In the genomic region with DNA sequence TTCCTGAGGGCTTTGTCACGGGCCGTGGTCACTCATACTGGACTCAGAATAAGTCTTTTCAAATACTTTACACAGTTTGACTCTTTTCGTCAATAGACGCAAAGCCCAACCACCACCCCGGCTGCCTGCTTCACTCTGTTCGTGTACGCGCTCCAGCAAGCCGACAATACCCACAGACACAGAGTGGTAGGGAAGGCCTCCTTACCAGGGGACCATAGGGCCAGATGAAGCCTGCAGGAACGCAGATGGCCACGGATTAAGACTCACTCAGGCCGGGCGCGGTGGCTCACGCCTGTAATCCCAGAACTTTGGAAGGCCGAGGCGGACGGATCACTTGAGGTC, we compare ENCODE assay signal across 8 cellular contexts. TPM values are rescaled to one million over a fixed set of nuclear protein-coding genes. Genes with fewer than 3 reads are reported as not detected.
A peak's percentile ranks its signal among the peaks of the same experiment; 100 is the strongest.
DNase-seq lines count a peak whose midpoint lies in the region; FAIRE-seq and TF ChIP-seq lines count a peak whose summit lies in the region.

No MANE protein-coding gene starts in this region.

- no peaks in the 10 kb centered on the region for H3K27me3 Mint-ChIP-seq in activated naive CD8-positive, alpha-beta T cell treated with anti-CD3 and anti-CD28 coated beads for 36 hours

- H3K4me1 Mint-ChIP-seq in activated naive CD8-positive, alpha-beta T cell treated with anti-CD3 and anti-CD28 coated beads for 36 hours: peaks cover 19% of the 10 kb centered on the region

- DNase-seq in activated T-cell treated with anti-CD3 and anti-CD28 coated beads for 24 hours (ENCODE audit: low read depth) (peak; percentile 1), activated T-cell treated with anti-CD3 and anti-CD28 coated beads for 4 hours (no peak), hepatocyte (ENCODE audit: low spot score) (peak; percentile 32), G401 (ENCODE audit: low spot score) (no peak), H54 (ENCODE audit: insufficient read length, low spot score) (no peak)
- DNase-seq in activated naive CD8-positive, alpha-beta T cell treated with anti-CD3 and anti-CD28 coated beads for 36 hours: peak; percentile 12

- peaks cover 17% of the 10 kb centered on the region for H3K4me1 ChIP-seq in KMS-11 (ENCODE audit: low read depth, poor library complexity, severe bottlenecking)
- H3K4me1 ChIP-seq in hepatocyte (ENCODE audit: insufficient read depth): no peaks in the 10 kb centered on the region
- peaks cover 13 to 18% (median 14%) of the 10 kb centered on the region in 3 donors for H3K4me1 ChIP-seq in skeletal muscle tissue (ENCODE audit: control insufficient read depth in 3 of 3, insufficient read depth in 3 of 3, low read length in 3 of 3)

- no peak for TF ChIP-seq POLR2A in H54 (IDR thresholded peaks at IDR 0.05; ENCODE audit: low read depth, low read length)

- H3K36me3 Mint-ChIP-seq in activated naive CD8-positive, alpha-beta T cell treated with anti-CD3 and anti-CD28 coated beads for 36 hours: peaks cover 18% of the 10 kb centered on the region

- H3K9me3 ChIP-seq in hepatocyte (ENCODE audit: low read depth) (no peaks in the 10 kb centered on the region), skeletal muscle tissue (ENCODE audit: control insufficient read depth in 3 of 3, low read length in 3 of 3) (no peaks in the 10 kb centered on the region)

- H3K9me3 Mint-ChIP-seq in activated naive CD8-positive, alpha-beta T cell treated with anti-CD3 and anti-CD28 coated beads for 36 hours: no peaks in the 10 kb centered on the region

- 3% methylated on average over 17 of the region's 18 CpGs for WGBS in hepatocyte (ENCODE audit: low lambda C conversion rate, missing lambda C conversion rate)

- no peak for TF ChIP-seq CTCF in KMS-11 (conservative IDR thresholded peaks at IDR 0.05; ENCODE audit: low read depth, low read length)
- TF ChIP-seq CTCF in hepatocyte (IDR thresholded peaks at IDR 0.05; ENCODE audit: poor library complexity): no peak

- H3K9ac ChIP-seq in KMS-11 (peak overlapping the region; percentile 69), skeletal muscle tissue (ENCODE audit: low read depth in 1 of 3, low read length in 3 of 3) (peak overlapping the region; percentile 85 to 97 (median 94))

- peak overlapping the region; percentile 100 for H3K4me3 Mint-ChIP-seq in activated naive CD8-positive, alpha-beta T cell treated with anti-CD3 and anti-CD28 coated beads for 36 hours

- H3K9me2 ChIP-seq in hepatocyte (replicated peaks; ENCODE audit: insufficient read depth): no peaks in the 10 kb centered on the region

- no peaks in the 10 kb centered on the region for H3K36me3 ChIP-seq in KMS-11 (ENCODE audit: insufficient read depth)
- H3K36me3 ChIP-seq in hepatocyte (replicated peaks; ENCODE audit: insufficient read depth, low read depth): no peaks in the 10 kb centered on the region
- peaks cover 0 to 8% (median 3%) of the 10 kb centered on the region in 3 donors for H3K36me3 ChIP-seq in skeletal muscle tissue (ENCODE audit: control insufficient read depth in 3 of 3, insufficient read depth in 3 of 3, low read length in 3 of 3)

- H2AFZ ChIP-seq in KMS-11 (ENCODE audit: low read depth) (peak overlapping the region; percentile 84), hepatocyte (peak overlapping the region; percentile 46)

- H3K27ac Mint-ChIP-seq in activated naive CD8-positive, alpha-beta T cell treated with anti-CD3 and anti-CD28 coated beads for 36 hours: peak overlapping the region; percentile 99

- H3K27ac ChIP-seq in KMS-11: peak overlapping the region; percentile 51
- peak overlapping the region; percentile 87 for H3K27ac ChIP-seq in hepatocyte
- peak overlapping the region; percentile 84 for H3K27ac ChIP-seq in skeletal muscle tissue (ENCODE audit: low read depth, low read length)

- H3K4me2 ChIP-seq in KMS-11 (peak overlapping the region; percentile 95), hepatocyte (peak overlapping the region; percentile 71)

- no peak for FAIRE-seq in H54 (lab: Jason Lieb, UNC)

- H4K20me1 ChIP-seq in KMS-11 (ENCODE audit: insufficient read depth): no peaks in the 10 kb centered on the region
- H4K20me1 ChIP-seq in hepatocyte (ENCODE audit: insufficient read depth, poor library complexity, severe bottlenecking): peaks cover 10% of the 10 kb centered on the region

- H3K4me3 ChIP-seq in KMS-11 (IDR thresholded peaks at IDR 0.05; ENCODE audit: insufficient read depth, low read depth, low read length) (peak overlapping the region; percentile 98), hepatocyte (peak overlapping the region; percentile 71), skeletal muscle tissue (ENCODE audit: low read length in 3 of 3) (peak overlapping the region; percentile 88 to 96 (median 95))

- in situ Hi-C loops in G401 (cut with HindIII; ENCODE audit: low sequenced_read_pairs): no loop called here

- H3K79me2 ChIP-seq in KMS-11 (ENCODE audit: insufficient read depth, low read depth) (peaks cover 25% of the 10 kb centered on the region), hepatocyte (peaks cover 43% of the 10 kb centered on the region)

- H3K27me3 ChIP-seq in KMS-11 (ENCODE audit: insufficient read depth, low read depth) (no peaks in the 10 kb centered on the region), hepatocyte (no peaks in the 10 kb centered on the region), skeletal muscle tissue (ENCODE audit: control insufficient read depth in 3 of 3, insufficient read depth in 3 of 3, low read length in 3 of 3) (no peaks in the 10 kb centered on the region)

RNA-seq across cellular contexts. Expression of a gene that starts 29.7 kb away (rescaled TPM):
- total RNA-seq in activated naive CD8-positive, alpha-beta T cell treated with anti-CD3 and anti-CD28 coated beads for 36 hours: under 1 TPM; 0.24 to 0.39 TPM
- total RNA-seq in hepatocyte (0.20 and 0.44 TPM in 2 replicates), skeletal muscle tissue (not detected)
- polyA plus RNA-seq in hepatocyte: 0.19 and 1.5 TPM in 2 replicates
- total RNA-seq in G401 (2014; rRNA removed; shearing (Covaris generic)): not detected in 2 replicates

RNA-seq across cellular contexts. Expression of a gene that starts 41.0 kb away (rescaled TPM):
- total RNA-seq in activated naive CD8-positive, alpha-beta T cell treated with anti-CD3 and anti-CD28 coated beads for 36 hours: 10 to 100 TPM; 48.2 to 51.1 TPM
- total RNA-seq in hepatocyte (25.0 and 27.5 TPM in 2 replicates), skeletal muscle tissue (7.8 TPM)
- 20.8 and 22.2 TPM in 2 replicates for polyA plus RNA-seq in hepatocyte
- total RNA-seq in G401 (2014; rRNA removed; shearing (Covaris generic)): 14.0 and 18.9 TPM in 2 replicates

RNA-seq across cellular contexts. Expression of a gene that starts 41.2 kb away (rescaled TPM):
- total RNA-seq in activated naive CD8-positive, alpha-beta T cell treated with anti-CD3 and anti-CD28 coated beads for 36 hours: 10 to 100 TPM; 14.9 to 15.6 TPM
- total RNA-seq in hepatocyte: 14.6 and 17.3 TPM in 2 replicates
- 11.4 and 15.6 TPM in 2 replicates for polyA plus RNA-seq in hepatocyte
- total RNA-seq in skeletal muscle tissue: 42.3 TPM
- total RNA-seq in G401 (2014; rRNA removed; shearing (Covaris generic)): 14.6 and 19.9 TPM in 2 replicates

Comparison
In these comparisons a context has a peak if more than half of its experiments do, and no peak if none do; other contexts are left out.
1. DNase-seq: peak in activated T-cell treated with anti-CD3 and anti-CD28 coated beads for 24 hours (single experiment), activated naive CD8-positive, alpha-beta T cell treated with anti-CD3 and anti-CD28 coated beads for 36 hours (single experiment) and hepatocyte (single experiment); none in activated T-cell treated with anti-CD3 and anti-CD28 coated beads for 4 hours (single experiment), G401 (single experiment) and H54 (single experiment).
2. Peak in every context shown above with its lines, with median percentiles within 50 percentile points of each other: H3K27ac ChIP-seq and H3K4me3 ChIP-seq.